ENCODE assay signal across 18 cellular contexts in the genomic region with DNA sequence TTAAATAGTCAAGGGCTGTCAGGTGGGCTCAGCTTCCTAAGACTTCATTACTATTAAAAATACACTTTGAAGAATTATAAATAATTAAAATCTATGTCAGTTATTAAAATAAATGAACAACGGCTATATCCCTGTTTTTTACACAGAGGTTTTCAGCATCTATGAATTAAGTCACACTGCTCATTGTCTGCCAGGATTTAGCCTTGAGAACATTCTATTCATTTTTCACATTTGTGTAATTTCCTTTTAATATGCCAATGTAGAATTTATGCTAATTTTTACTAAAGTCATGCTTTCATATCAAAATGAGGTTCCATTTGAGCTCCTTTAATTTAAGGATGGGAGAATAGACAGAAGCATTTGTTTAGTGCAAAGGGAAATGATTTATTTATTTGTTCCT.
DNase-seq lines count a peak whose midpoint lies in the region; ATAC-seq, FAIRE-seq and TF ChIP-seq lines count a peak whose summit lies in the region.
"Had no signal": no experiment of that assay in that cellular context is flagged by ENCODE, and none has a peak within 500 bp of the region (broad histone marks: within the 10 kb centered on the region; RNA-seq: fewer than 3 reads in every experiment).

No MANE protein-coding gene starts in this region.

- H3K9me3 ChIP-seq in SK-N-SH: no peaks in the 10 kb centered on the region
- no peaks in the 10 kb centered on the region for H3K9me3 ChIP-seq in endothelial cell of umbilical vein (replicated peaks; ENCODE audit: control insufficient read depth, insufficient read depth, low read length)
- H3K9me3 ChIP-seq: A549, Caco-2 had no signal

- H3K4me2 ChIP-seq in SK-N-SH (no peak overlapping the region), endothelial cell of umbilical vein (ENCODE audit: insufficient read depth, low read length) (no peak overlapping the region)
- H3K4me2 ChIP-seq: A549 had no signal

- no TSS peak for BruUV-seq in endothelial cell of umbilical vein (replicated peaks; lab: Mats Ljungman, UMichigan)

- H3K4me3 ChIP-seq in SK-N-SH (ENCODE audit: low read depth in 2 of 2, low read length in 1 of 2) (no peak overlapping the region), endothelial cell of umbilical vein (replicated peaks in 1 of 3; ENCODE audit: insufficient read depth in 1 of 3, low read depth in 1 of 3, low read length in 3 of 3) (no peak overlapping the region)
- H3K4me3 ChIP-seq: A549 had no signal

- H3K27ac ChIP-seq in SK-N-SH (ENCODE audit: low read depth in 2 of 2, low read length in 1 of 2) (no peak overlapping the region), endothelial cell of umbilical vein (ENCODE audit: insufficient read depth, low read depth, low read length) (no peak overlapping the region)
- H3K27ac ChIP-seq: 22Rv1, A549, C4-2B had no signal

- no peaks in the 10 kb centered on the region for H3K36me3 ChIP-seq in SK-N-SH (replicated peaks in 1 of 2; ENCODE audit: control insufficient read depth in 1 of 2, insufficient read depth in 2 of 2, low read length in 1 of 2)
- H3K36me3 ChIP-seq in endothelial cell of umbilical vein (ENCODE audit: control insufficient read depth in 2 of 2, extremely low read depth in 1 of 2, insufficient read depth in 2 of 2, low read length in 2 of 2): no peaks in the 10 kb centered on the region

- H3F3A ChIP-seq in SK-N-SH (replicated peaks; ENCODE audit: insufficient read depth): no peaks in the 10 kb centered on the region

- intact Hi-C loops in endothelial cell of umbilical vein (cut with micrococcal nuclease): no loop called here

- H3K9me2 ChIP-seq in SK-N-SH: no peaks in the 10 kb centered on the region

- ATAC-seq in SK-N-SH treated with all-trans-retinoic acid at 6 μM for 48 hours (no peak), GM18505 (IDR thresholded peaks at IDR 0.05; ENCODE audit: unreplicated experiment) (no peak)
- ATAC-seq: A549 had no signal

- TF ChIP-seq CTCF in SK-N-SH (IDR thresholded peaks at IDR 0.05): no peak
- TF ChIP-seq CTCF in endothelial cell of umbilical vein (IDR thresholded peaks at IDR 0.05; ENCODE audit: extremely low read depth in 1 of 2, insufficient read depth in 1 of 2, low read depth in 1 of 2, low read length in 2 of 2): no peak

- no peaks in the 10 kb centered on the region for H3K27me3 ChIP-seq in SK-N-SH (ENCODE audit: insufficient read depth)
- H3K27me3 ChIP-seq in endothelial cell of umbilical vein (ENCODE audit: control insufficient read depth in 2 of 2, insufficient read depth in 2 of 2, low read length in 2 of 2): no peaks in the 10 kb centered on the region

- 0 out of 4 replicates have a peak, but pooled peaks cover 0 to 6% of the 10 kb centered on the region in 2 experiments for H3K4me1 ChIP-seq in SK-N-SH (ENCODE audit: control insufficient read depth in 1 of 2, insufficient read depth in 2 of 2, low read depth in 1 of 2, low read length in 1 of 2)
- H3K4me1 ChIP-seq in endothelial cell of umbilical vein (ENCODE audit: control insufficient read depth, extremely low read depth, insufficient read depth, low read length): no peaks in the 10 kb centered on the region
- H3K4me1 ChIP-seq: A549, Caco-2 had no signal

- no peak for TF ChIP-seq RAD21 in SK-N-SH (IDR thresholded peaks at IDR 0.05; ENCODE audit: low read length)

- DNase-seq in SK-N-SH (no peak), endothelial cell of umbilical vein (ENCODE audit: low read depth, low spot score) (peak; percentile 45), iris pigment epithelial cell (ENCODE audit: low read depth) (peak; percentile 78), NCI-H2029 treated with DMSO at 0.1 percent for 48 hours (lab: John Stamatoyannopoulos, UW) (no peak), glomerular visceral epithelial cell (ENCODE audit: extremely low spot score) (no peak)
- DNase-seq: AML-193; Caco-2; CD4-positive, alpha-beta T cell; H9 had no signal

- CTCF ChIA-PET in SK-N-SH (lab: Yijun Ruan, JAX) (interaction anchor here (1.2 to 1.3 kb wide), 2 partner anchors 56 to 290 kb away, joined by 4 read pairs; no protein-coding TSS in a partner anchor), endothelial cell of umbilical vein (lab: Charles Lee) (interaction anchor here (1.0 to 2.8 kb wide), 11 partner anchors 9 to 106 kb away, joined by 3 to 9 read pairs (median 5); no protein-coding TSS in a partner anchor)

- no peaks in the 10 kb centered on the region for H4K20me1 ChIP-seq in SK-N-SH (ENCODE audit: insufficient read depth)
- no peaks in the 10 kb centered on the region for H4K20me1 ChIP-seq in endothelial cell of umbilical vein (replicated peaks; ENCODE audit: control insufficient read depth, extremely low read depth, insufficient read depth, low read length)

- H2AFZ ChIP-seq in SK-N-SH (ENCODE audit: low read depth) (peak overlapping the region; percentile 11; the same call in 1 of the 2 replicates), endothelial cell of umbilical vein (ENCODE audit: low read depth, low read length) (peak overlapping the region; percentile 26)

- TF ChIP-seq POLR2A in endothelial cell of umbilical vein (IDR thresholded peaks at IDR 0.05; ENCODE audit: low read depth, low read length) (no peak), GM18505 (IDR thresholded peaks at IDR 0.05; ENCODE audit: borderline replicate concordance, extremely low read depth, insufficient read depth, insufficient read length) (no peak)

- TF ChIP-seq EP300 in SK-N-SH (IDR thresholded peaks at IDR 0.05; ENCODE audit: borderline replicate concordance in 1 of 2, low read depth in 1 of 2, low read length in 1 of 2): no peak

- H3K79me2 ChIP-seq in SK-N-SH (ENCODE audit: insufficient read depth) (no peaks in the 10 kb centered on the region), endothelial cell of umbilical vein (ENCODE audit: control insufficient read depth, insufficient read depth, low read length) (no peaks in the 10 kb centered on the region)

- no peaks in the 10 kb centered on the region for H3K9me1 ChIP-seq in endothelial cell of umbilical vein (replicated peaks; ENCODE audit: control insufficient read depth, extremely low read depth, insufficient read depth, low read length)

- WGBS in SK-N-SH (ENCODE audit: low lambda C conversion rate): 86% methylated on average over 1 of the region's 1 CpG

- dilution Hi-C loops in endothelial cell of umbilical vein (cut with MboI; ENCODE audit: extremely low pct_ligation_motif_present, low sequenced_read_pairs): no loop called here

- POLR2A ChIA-PET in SK-N-SH (lab: Yijun Ruan, JAX) (no interaction called here), endothelial cell of umbilical vein (lab: Charles Lee) (no interaction called here)

- peak; percentile 53 for FAIRE-seq in endothelial cell of umbilical vein (lab: Jason Lieb, UNC)
- FAIRE-seq: A549, D721Med, G401.6, GM12892, H1 had no signal

- no peak overlapping the region for H3K9ac ChIP-seq in SK-N-SH
- H3K9ac ChIP-seq in endothelial cell of umbilical vein (replicated peaks; ENCODE audit: extremely low read depth, insufficient read depth, low read length): no peak overlapping the region

TF ChIP-seq in SK-N-SH, 30 proteins besides CTCF, POLR2A, EP300 and RAD21 (continues in another document):
- TF ChIP-seq ELF1 (IDR thresholded peaks at IDR 0.05): no peak
- TF ChIP-seq, protein P1, sequence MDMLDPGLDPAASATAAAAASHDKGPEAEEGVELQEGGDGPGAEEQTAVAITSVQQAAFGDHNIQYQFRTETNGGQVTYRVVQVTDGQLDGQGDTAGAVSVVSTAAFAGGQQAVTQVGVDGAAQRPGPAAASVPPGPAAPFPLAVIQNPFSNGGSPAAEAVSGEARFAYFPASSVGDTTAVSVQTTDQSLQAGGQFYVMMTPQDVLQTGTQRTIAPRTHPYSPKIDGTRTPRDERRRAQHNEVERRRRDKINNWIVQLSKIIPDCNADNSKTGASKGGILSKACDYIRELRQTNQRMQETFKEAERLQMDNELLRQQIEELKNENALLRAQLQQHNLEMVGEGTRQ (IDR thresholded peaks at IDR 0.05; ENCODE audit: borderline replicate concordance, low read depth, low read length): no peak
- no peak for TF ChIP-seq TEAD4 (IDR thresholded peaks at IDR 0.05; ENCODE audit: borderline replicate concordance, insufficient read depth)
- no peak for TF ChIP-seq GABPA (IDR thresholded peaks at IDR 0.05; ENCODE audit: low read depth)
- no peak for TF ChIP-seq SIN3A (IDR thresholded peaks at IDR 0.05; ENCODE audit: borderline replicate concordance, low read depth, low read length)
- TF ChIP-seq POLR2AphosphoS5 (IDR thresholded peaks at IDR 0.05; ENCODE audit: low read depth, low read length): no peak

TF ChIP-seq in SK-N-SH treated with all-trans-retinoic acid at 6 μM for 48 hours, 23 proteins besides CTCF, POLR2A, EP300 and RAD21 (continues in another document):
- no peak for TF ChIP-seq BACH2 (CRISPR knock-in tag; IDR thresholded peaks at IDR 0.05; ENCODE audit: borderline replicate concordance)
- TF ChIP-seq SNAI2 (CRISPR knock-in tag; IDR thresholded peaks at IDR 0.05): no peak
- no peak for TF ChIP-seq ARNTL (CRISPR knock-in tag; IDR thresholded peaks at IDR 0.05; ENCODE audit: borderline replicate concordance, low read depth)
- TF ChIP-seq GLIS3 (CRISPR knock-in tag; IDR thresholded peaks at IDR 0.05): no peak
- no peak for TF ChIP-seq RARB (CRISPR knock-in tag; IDR thresholded peaks at IDR 0.05)
- TF ChIP-seq ZFP3 (CRISPR knock-in tag; IDR thresholded peaks at IDR 0.05): no peak
- TF ChIP-seq ZNF565 (CRISPR knock-in tag; conservative IDR thresholded peaks at IDR 0.05; ENCODE audit: low read depth): no peak
- no peak for TF ChIP-seq ZNF70 (CRISPR knock-in tag; IDR thresholded peaks at IDR 0.05)
- TF ChIP-seq ISL1 (CRISPR knock-in tag; IDR thresholded peaks at IDR 0.05): no peak
- no peak for TF ChIP-seq ZNF8 (CRISPR knock-in tag; IDR thresholded peaks at IDR 0.05)
- TF ChIP-seq PPARA (CRISPR knock-in tag; IDR thresholded peaks at IDR 0.05; ENCODE audit: borderline replicate concordance): no peak
- no peak for TF ChIP-seq TCF4 (CRISPR knock-in tag; IDR thresholded peaks at IDR 0.05; ENCODE audit: borderline replicate concordance)

TF ChIP-seq in endothelial cell of umbilical vein, 7 proteins besides CTCF, POLR2A, EP300 and RAD21:
- TF ChIP-seq, protein P2, sequence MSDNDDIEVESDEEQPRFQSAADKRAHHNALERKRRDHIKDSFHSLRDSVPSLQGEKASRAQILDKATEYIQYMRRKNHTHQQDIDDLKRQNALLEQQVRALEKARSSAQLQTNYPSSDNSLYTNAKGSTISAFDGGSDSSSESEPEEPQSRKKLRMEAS (IDR thresholded peaks at IDR 0.05; ENCODE audit: insufficient read depth, insufficient read length): no peak

Comparison
In these comparisons a context has a peak if more than half of its experiments do, and no peak if none do; other contexts are left out.
1. DNase-seq: peak in endothelial cell of umbilical vein (single experiment) and iris pigment epithelial cell (single experiment); none in SK-N-SH (single experiment), NCI-H2029 treated with DMSO at 0.1 percent for 48 hours (single experiment) and glomerular visceral epithelial cell (single experiment).